1 cellular context compared by ENCODE assay signal in the genomic region with DNA sequence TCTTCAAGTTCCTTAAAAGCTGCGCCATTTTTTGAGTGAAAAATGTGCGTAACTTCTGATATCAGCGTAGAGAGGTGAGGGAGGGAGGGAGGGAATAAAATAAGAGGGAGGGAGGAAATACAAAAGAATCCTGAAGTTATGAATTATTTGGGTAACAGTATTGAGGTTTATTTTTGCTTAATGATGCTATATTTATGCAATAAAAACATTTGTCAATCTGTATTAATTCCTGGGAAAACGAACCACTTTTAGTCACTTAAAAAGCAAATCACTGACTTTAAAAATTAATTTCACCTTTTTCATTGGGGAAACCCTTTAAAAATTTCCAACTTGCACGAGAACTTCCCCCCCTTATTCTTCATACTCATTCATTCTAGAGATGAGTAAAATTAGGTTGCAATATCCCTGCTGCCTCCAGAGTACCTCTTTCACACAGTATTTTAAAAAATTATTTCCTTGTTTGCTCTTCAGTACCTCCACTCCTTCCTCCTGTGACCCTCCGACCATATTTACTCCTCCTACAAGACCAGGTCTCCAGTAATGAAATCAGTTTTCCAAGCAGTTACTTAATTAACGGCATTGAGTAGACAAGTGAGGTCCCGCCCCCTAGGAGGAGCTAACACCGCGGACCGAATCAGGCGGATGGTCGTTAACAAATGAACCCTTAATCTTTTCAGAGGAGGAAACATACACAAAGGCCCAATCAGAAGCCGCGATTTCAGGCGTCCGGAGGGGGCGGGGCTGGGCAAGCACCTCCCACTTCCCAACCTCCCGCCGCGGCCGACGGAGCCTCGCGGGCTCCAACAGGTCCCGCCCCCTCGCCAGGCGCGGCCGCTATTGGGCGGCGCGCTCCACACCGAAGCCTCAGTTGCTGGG.
TF ChIP-seq lines count a peak whose summit lies in the region.

No MANE protein-coding gene starts in this region.

TF ChIP-seq in WTC11, 78 proteins besides CTCF, POLR2A, EP300 and RAD21 (continued from another document):
- TF ChIP-seq, protein P1, sequence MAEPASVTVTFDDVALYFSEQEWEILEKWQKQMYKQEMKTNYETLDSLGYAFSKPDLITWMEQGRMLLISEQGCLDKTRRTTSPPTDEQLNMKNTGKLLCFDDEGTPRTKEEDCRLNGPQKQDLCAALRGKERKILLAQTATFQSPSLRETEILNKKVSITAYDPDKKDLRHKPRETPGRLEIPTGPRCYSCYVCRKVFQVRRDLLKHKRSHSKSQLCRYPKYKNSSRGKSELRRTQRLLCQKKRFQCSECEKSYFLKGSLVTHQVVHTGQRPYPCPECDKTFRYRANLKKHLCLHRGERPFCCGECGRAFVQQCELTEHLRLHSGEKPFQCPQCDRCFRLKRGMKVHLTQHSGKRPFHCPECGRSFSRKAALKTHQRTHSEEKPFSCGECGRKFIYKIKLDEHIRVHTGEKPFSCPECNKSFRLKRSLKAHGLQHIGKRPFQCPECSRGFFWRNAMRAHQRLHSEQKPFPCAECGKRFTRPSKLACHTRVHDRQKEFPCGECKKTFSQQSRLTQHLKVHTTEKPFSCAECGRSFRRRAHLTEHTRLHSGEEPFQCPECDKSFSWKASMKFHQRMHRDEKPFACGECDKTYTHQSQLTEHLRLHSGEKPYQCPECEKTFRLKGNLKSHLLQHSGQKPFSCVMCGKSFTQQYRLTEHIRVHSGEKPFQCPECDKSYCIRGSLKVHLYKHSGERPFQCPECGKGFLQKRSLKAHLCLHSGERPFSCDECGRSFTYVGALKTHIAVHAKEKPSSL (CRISPR knock-in tag; conservative IDR thresholded peaks at IDR 0.05): peak; percentile 40; the same call in 1 of the 2 replicates
- no peak for TF ChIP-seq TEAD1 (CRISPR knock-in tag; IDR thresholded peaks at IDR 0.05)
- TF ChIP-seq NR3C1 (CRISPR knock-in tag; conservative IDR thresholded peaks at IDR 0.05; ENCODE audit: low read depth): no peak
- no peak for TF ChIP-seq ZNF671 (CRISPR knock-in tag; IDR thresholded peaks at IDR 0.05)
- no peak for TF ChIP-seq ZNF138 (CRISPR knock-in tag; conservative IDR thresholded peaks at IDR 0.05)
- TF ChIP-seq IRF2 (CRISPR knock-in tag; IDR thresholded peaks at IDR 0.05; ENCODE audit: borderline replicate concordance, low read depth): no peak
- TF ChIP-seq GTF2I (CRISPR knock-in tag; conservative IDR thresholded peaks at IDR 0.05): no peak
- TF ChIP-seq ETV6 (CRISPR knock-in tag; IDR thresholded peaks at IDR 0.05): no peak
- TF ChIP-seq, protein P2, sequence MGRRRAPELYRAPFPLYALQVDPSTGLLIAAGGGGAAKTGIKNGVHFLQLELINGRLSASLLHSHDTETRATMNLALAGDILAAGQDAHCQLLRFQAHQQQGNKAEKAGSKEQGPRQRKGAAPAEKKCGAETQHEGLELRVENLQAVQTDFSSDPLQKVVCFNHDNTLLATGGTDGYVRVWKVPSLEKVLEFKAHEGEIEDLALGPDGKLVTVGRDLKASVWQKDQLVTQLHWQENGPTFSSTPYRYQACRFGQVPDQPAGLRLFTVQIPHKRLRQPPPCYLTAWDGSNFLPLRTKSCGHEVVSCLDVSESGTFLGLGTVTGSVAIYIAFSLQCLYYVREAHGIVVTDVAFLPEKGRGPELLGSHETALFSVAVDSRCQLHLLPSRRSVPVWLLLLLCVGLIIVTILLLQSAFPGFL (CRISPR knock-in tag; IDR thresholded peaks at IDR 0.05; ENCODE audit: borderline replicate concordance): no peak
- TF ChIP-seq ZNF232 (CRISPR knock-in tag; IDR thresholded peaks at IDR 0.05): no peak
- TF ChIP-seq EMX1 (CRISPR knock-in tag; IDR thresholded peaks at IDR 0.05): no peak
- TF ChIP-seq TEAD4 (CRISPR knock-in tag; IDR thresholded peaks at IDR 0.05): no peak
- TF ChIP-seq, protein P3, sequence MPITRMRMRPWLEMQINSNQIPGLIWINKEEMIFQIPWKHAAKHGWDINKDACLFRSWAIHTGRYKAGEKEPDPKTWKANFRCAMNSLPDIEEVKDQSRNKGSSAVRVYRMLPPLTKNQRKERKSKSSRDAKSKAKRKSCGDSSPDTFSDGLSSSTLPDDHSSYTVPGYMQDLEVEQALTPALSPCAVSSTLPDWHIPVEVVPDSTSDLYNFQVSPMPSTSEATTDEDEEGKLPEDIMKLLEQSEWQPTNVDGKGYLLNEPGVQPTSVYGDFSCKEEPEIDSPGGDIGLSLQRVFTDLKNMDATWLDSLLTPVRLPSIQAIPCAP (CRISPR knock-in tag; IDR thresholded peaks at IDR 0.05): no peak
- no peak for TF ChIP-seq SOX15 (CRISPR knock-in tag; IDR thresholded peaks at IDR 0.05)
- TF ChIP-seq TP53 (CRISPR knock-in tag; IDR thresholded peaks at IDR 0.05): no peak
- TF ChIP-seq SMAD4 (CRISPR knock-in tag; IDR thresholded peaks at IDR 0.05): no peak
